In genomic region chr19:33520844-33521479, GRCh38 we compare ENCODE assay signal across 8 cellular contexts. TPM values are rescaled to one million over a fixed set of nuclear protein-coding genes. Genes with fewer than 3 reads are reported as not detected.
DNase-seq lines count a peak whose midpoint lies in the region; ATAC-seq and TF ChIP-seq lines count a peak whose summit lies in the region.

No MANE protein-coding gene starts in this region.

- H3K36me3 Mint-ChIP-seq in MCF 10A (ENCODE audit: insufficient read depth, unreplicated experiment): peaks cover 11% of the 10 kb centered on the region

- POLR2A ChIA-PET in AG04449 (lab: Yijun Ruan, JAX): interaction anchor here (1.0 to 1.4 kb wide), 4 partner anchors 9 to 247 kb away, joined by 3 to 5 read pairs (median 4); no protein-coding TSS in a partner anchor
- POLR2A ChIA-PET in MCF 10A (lab: Yijun Ruan, JAX): interaction anchor here (0.6 to 1.3 kb wide), 4 partner anchors 10 to 554 kb away, joined by 3 to 4 read pairs (median 3); no protein-coding TSS in a partner anchor

- no peaks in the 10 kb centered on the region for H3K9me3 Mint-ChIP-seq in MCF 10A (ENCODE audit: unreplicated experiment)

- ATAC-seq in HG03280 (IDR thresholded peaks at IDR 0.05; ENCODE audit: unreplicated experiment) (peak; percentile 2), mucosa of descending colon (peak; percentile 66)

- H3K4me3 ChIP-seq in AG04449 (ENCODE audit: low read depth, low read length) (peak overlapping the region; percentile 87), mucosa of descending colon (peak overlapping the region; percentile 83)

- H3K4me3 Mint-ChIP-seq in MCF 10A (ENCODE audit: unreplicated experiment): peak overlapping the region; percentile 72

- DNase-seq in AG04449 (ENCODE audit: low read depth, low spot score) (no peak), MCF 10A (ENCODE audit: unreplicated experiment) (no peak), mucosa of descending colon (peak in 2 of 3 donors; percentile 14 to 35), ecto neural progenitor cell (ENCODE audit: low spot score) (no peak), T-helper 9 cell (no peak), NCI-H187 (lab: John Stamatoyannopoulos, UW) (no peak), GM13976 (ENCODE audit: low spot score) (no peak)

- TSS peak; percentile 66 for BruUV-seq in MCF 10A (replicated peaks; lab: Mats Ljungman, UMichigan)

- H3K27ac Mint-ChIP-seq in MCF 10A (ENCODE audit: low read depth, unreplicated experiment): peak overlapping the region; percentile 40

- H3K36me3 ChIP-seq in mucosa of descending colon (ENCODE audit: low read depth): no peaks in the 10 kb centered on the region

- in situ Hi-C loops in GM13976 (cut with MboI; ENCODE audit: low sequenced_read_pairs, unreplicated experiment): no loop called here

- CTCF ChIA-PET in AG04449 (lab: Yijun Ruan, JAX) (interaction anchor here (1.2 kb wide), 2 partner anchors 10 to 274 kb away, joined by 3 to 4 read pairs; no protein-coding TSS in a partner anchor), MCF 10A (lab: Yijun Ruan, JAX) (interaction anchor here (0.6 to 1.5 kb wide), 5 partner anchors 14 to 1442 kb away, joined by 3 to 4 read pairs (median 3); no protein-coding TSS in a partner anchor)

- H3K4me1 ChIP-seq in mucosa of descending colon (ENCODE audit: low read depth): peaks cover 14% of the 10 kb centered on the region

- H3K4me1 Mint-ChIP-seq in MCF 10A (ENCODE audit: insufficient read depth, unreplicated experiment): peaks cover 17% of the 10 kb centered on the region

- TF ChIP-seq CTCF in AG04449 (IDR thresholded peaks at IDR 0.05; ENCODE audit: insufficient read depth, low read length, missing control alignments) (no peak), MCF 10A (IDR thresholded peaks at IDR 0.05; ENCODE audit: unreplicated experiment) (no peak), mucosa of descending colon (IDR thresholded peaks at IDR 0.05) (no peak), GM13976 (IDR thresholded peaks at IDR 0.05; ENCODE audit: borderline replicate concordance, control extremely low read depth, extremely low read depth, insufficient read depth, missing control alignments) (no peak)

- intact Hi-C loops in MCF 10A (cut with micrococcal nuclease): no loop called here
- intact Hi-C loops in mucosa of descending colon (cut with DNase I, micrococcal nuclease): no loop called here

- no peaks in the 10 kb centered on the region for H3K9me3 ChIP-seq in mucosa of descending colon

- H3K27me3 Mint-ChIP-seq in MCF 10A (ENCODE audit: insufficient read depth, unreplicated experiment): no peaks in the 10 kb centered on the region

RNA-seq across cellular contexts. Expression of gene PEPD, which starts 0.6 kb away (rescaled TPM):
- total RNA-seq in MCF 10A (2022) (18.3 and 19.7 TPM in 2 replicates), mucosa of descending colon (10 to 100 TPM; 40.4 to 91.5 (median 79.1) TPM)

Comparison
In these comparisons a context has a peak if more than half of its experiments do, and no peak if none do; other contexts are left out.
1. DNase-seq: peak in mucosa of descending colon (2 of 3); none in AG04449 (single experiment), MCF 10A (single experiment), ecto neural progenitor cell (single experiment), T-helper 9 cell (single experiment), NCI-H187 (0 of 2) and GM13976 (single experiment).